In the genomic region with DNA sequence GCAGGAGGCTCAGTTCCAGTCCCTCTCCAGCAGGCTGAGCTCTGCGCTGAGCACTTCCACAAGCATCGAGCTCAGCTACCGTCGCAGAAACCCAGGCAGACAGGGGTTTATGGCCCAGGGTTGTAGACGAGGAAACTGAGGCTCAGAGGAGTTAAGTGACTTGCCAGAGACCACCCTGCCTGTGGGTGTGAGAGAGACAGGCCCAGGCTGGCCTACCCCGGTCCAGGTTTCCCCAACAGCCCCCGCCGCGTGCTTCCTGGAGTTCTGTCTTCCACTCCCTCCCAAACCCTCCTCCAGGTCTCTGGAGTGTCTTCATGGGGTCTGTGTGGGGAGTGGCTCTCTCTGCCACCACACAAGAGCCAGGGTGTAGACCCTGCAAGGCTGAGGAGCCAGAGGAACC, we compare ENCODE assay signal across 1 cellular context.
TF ChIP-seq lines count a peak whose summit lies in the region.

No MANE protein-coding gene starts in this region.

TF ChIP-seq in WTC11, 78 proteins besides CTCF, POLR2A, EP300 and RAD21 (continued from another document):
- TF ChIP-seq PRDM15 (CRISPR knock-in tag; IDR thresholded peaks at IDR 0.05) = peak; percentile 58; the same call in 1 of the 2 replicates
- TF ChIP-seq, protein P1, sequence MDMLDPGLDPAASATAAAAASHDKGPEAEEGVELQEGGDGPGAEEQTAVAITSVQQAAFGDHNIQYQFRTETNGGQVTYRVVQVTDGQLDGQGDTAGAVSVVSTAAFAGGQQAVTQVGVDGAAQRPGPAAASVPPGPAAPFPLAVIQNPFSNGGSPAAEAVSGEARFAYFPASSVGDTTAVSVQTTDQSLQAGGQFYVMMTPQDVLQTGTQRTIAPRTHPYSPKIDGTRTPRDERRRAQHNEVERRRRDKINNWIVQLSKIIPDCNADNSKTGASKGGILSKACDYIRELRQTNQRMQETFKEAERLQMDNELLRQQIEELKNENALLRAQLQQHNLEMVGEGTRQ (CRISPR knock-in tag; IDR thresholded peaks at IDR 0.05) = no peak
